In the genomic region with DNA sequence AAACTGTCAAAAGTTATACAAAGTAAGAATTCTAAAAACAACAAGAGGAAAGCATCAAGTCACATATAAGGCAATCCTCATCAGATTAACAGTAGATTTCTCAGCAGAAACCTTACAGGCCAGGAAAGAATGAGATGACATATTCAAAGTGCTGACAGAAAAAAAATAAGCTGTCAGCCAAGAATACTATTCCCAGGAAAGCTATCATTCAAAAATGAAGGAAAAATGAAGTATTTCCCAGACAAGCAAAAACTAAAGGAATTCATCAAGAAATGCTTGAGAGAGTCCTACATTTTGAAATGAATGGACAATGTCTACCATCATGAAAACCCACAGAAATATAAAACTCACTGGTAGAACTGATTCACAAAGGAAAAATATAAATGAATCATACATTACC, we compare ENCODE assay signal across 8 cellular contexts.
"Had no signal": no experiment of that assay in that cellular context is flagged by ENCODE, and none has a peak within 500 bp of the region (broad histone marks: within the 10 kb centered on the region; RNA-seq: fewer than 3 reads in every experiment).

No MANE protein-coding gene starts in this region.

- ATAC-seq: HepG2, K562 had no signal

- H3K4me3 ChIP-seq: K562 had no signal

- H3K4me2 ChIP-seq: KMS-11 had no signal

- FAIRE-seq: HepG2, HTR-8/SVneo, K562 had no signal

- H3K9ac ChIP-seq: KMS-11 had no signal

- H3K27ac ChIP-seq: HL-60, KMS-11 had no signal

- DNase-seq: IMR-90, KBM-7, KG1 had no signal
